Comparison of ENCODE assay signal across 1 cellular context in genomic region chr4:86960557-86960959, GRCh38.
TF ChIP-seq lines count a peak whose summit lies in the region.

No MANE protein-coding gene starts in this region.

TF ChIP-seq in K562, 482 proteins besides CTCF, POLR2A, EP300 and RAD21 (continued from another document):
- TF ChIP-seq ZBTB5 (IDR thresholded peaks at IDR 0.05) (no peak), ZFP30 (CRISPR knock-in tag; IDR thresholded peaks at IDR 0.05; ENCODE audit: borderline replicate concordance) (no peak), NFRKB (IDR thresholded peaks at IDR 0.05; ENCODE audit: low read depth) (no peak), MTA2 (IDR thresholded peaks at IDR 0.05; ENCODE audit: low read depth) (no peak), NFE2L1 (tag; IDR thresholded peaks at IDR 0.05; ENCODE audit: borderline replicate concordance, low read depth) (no peak), CBFA2T3 (IDR thresholded peaks at IDR 0.05) (peak; percentile 32; the same call in 1 of the 2 replicates), SMAD4 (CRISPR knock-in tag; conservative IDR thresholded peaks at IDR 0.05) (0 out of 2 replicates have a peak, but pooled peaks have one; percentile 30)
